Comparison of ENCODE assay signal across 15 cellular contexts in genomic region chr5:85278193-85278592, GRCh38.
DNase-seq lines count a peak whose midpoint lies in the region; ATAC-seq, FAIRE-seq and TF ChIP-seq lines count a peak whose summit lies in the region.
"Had no signal": no experiment of that assay in that cellular context is flagged by ENCODE, and none has a peak within 500 bp of the region (broad histone marks: within the 10 kb centered on the region; RNA-seq: fewer than 3 reads in every experiment).

No MANE protein-coding gene starts in this region.

- H3K9ac ChIP-seq in keratinocyte (ENCODE audit: control insufficient read depth, extremely low read depth, insufficient read depth, low read length), result no peak overlapping the region

- H3K27ac ChIP-seq in keratinocyte (ENCODE audit: control insufficient read depth, insufficient read depth, low read length) (no peak overlapping the region), A673 (ENCODE audit: low read depth, low read length, poor library complexity, severe bottlenecking) (no peak overlapping the region)
- H3K27ac ChIP-seq: WERI-Rb-1 had no signal

- no peaks in the 10 kb centered on the region for H3K36me3 ChIP-seq in keratinocyte (ENCODE audit: control insufficient read depth in 2 of 2, extremely low read depth in 1 of 2, insufficient read depth in 2 of 2, low read length in 2 of 2)
- H3K36me3 ChIP-seq in A673 (ENCODE audit: insufficient read depth, low read length, poor library complexity, severe bottlenecking), result no peaks in the 10 kb centered on the region
- H3K36me3 ChIP-seq: WERI-Rb-1 had no signal

- peak; percentile 9 for FAIRE-seq in keratinocyte (lab: Jason Lieb, UNC)

- peak; percentile 80 for ATAC-seq in GM19397 (IDR thresholded peaks at IDR 0.05; ENCODE audit: unreplicated experiment)
- ATAC-seq in HG02798 (IDR thresholded peaks at IDR 0.05; ENCODE audit: poor library complexity, unreplicated experiment), result peak; percentile 66
- peak; percentile 79 for ATAC-seq in HG03520 (IDR thresholded peaks at IDR 0.05; ENCODE audit: unreplicated experiment)
- ATAC-seq in HG02763 (IDR thresholded peaks at IDR 0.05; ENCODE audit: unreplicated experiment), result no peak

- intact Hi-C loops in A673 (cut with micrococcal nuclease; ENCODE audit: unreplicated experiment), result no loop called here

- H3K79me2 ChIP-seq in keratinocyte (ENCODE audit: control insufficient read depth, insufficient read depth, low read length), result no peaks in the 10 kb centered on the region

- H3K4me1 ChIP-seq in keratinocyte (ENCODE audit: control insufficient read depth, extremely low read depth, insufficient read depth, low read length), result no peaks in the 10 kb centered on the region
- H3K4me1 ChIP-seq in A673 (ENCODE audit: insufficient read depth, low read length, poor library complexity, severe bottlenecking), result no peaks in the 10 kb centered on the region

- no peaks in the 10 kb centered on the region for H4K20me1 ChIP-seq in keratinocyte (ENCODE audit: control insufficient read depth, extremely low read depth, insufficient read depth, low read length)

- H3K4me3 ChIP-seq in keratinocyte (ENCODE audit: control insufficient read depth in 2 of 3, extremely low read depth in 1 of 3, insufficient read depth in 2 of 3, low read depth in 1 of 3, low read length in 3 of 3) (no peak overlapping the region), A673 (ENCODE audit: low read depth, low read length, poor library complexity, severe bottlenecking) (no peak overlapping the region)

- dilution Hi-C loops in keratinocyte (cut with MboI; ENCODE audit: extremely low pct_ligation_motif_present, low sequenced_read_pairs), result no loop called here

- no peak for TF ChIP-seq CTCF in keratinocyte (optimal IDR thresholded peaks at IDR 0.05 in 1 of 3, IDR thresholded peaks at IDR 0.05 in 1 of 3, conservative IDR thresholded peaks at IDR 0.05 in 1 of 3; ENCODE audit: extremely low read depth in 1 of 3, insufficient read depth in 2 of 3, low read length in 3 of 3)
- no peak for TF ChIP-seq CTCF in A673 (conservative IDR thresholded peaks at IDR 0.05; ENCODE audit: low read depth, low read length)

- no TSS peak for BruUV-seq in A673 (replicated peaks; lab: Mats Ljungman, UMichigan)

- CTCF ChIA-PET in A673 (lab: Charles Lee), result no interaction called here

- H3K4me2 ChIP-seq in keratinocyte (ENCODE audit: control insufficient read depth, extremely low read depth, insufficient read depth, low read depth, low read length), result no peak overlapping the region

- no peak overlapping the region for H2AFZ ChIP-seq in keratinocyte (ENCODE audit: control insufficient read depth, low read length)

- no peaks in the 10 kb centered on the region for H3K9me1 ChIP-seq in keratinocyte (ENCODE audit: control insufficient read depth, extremely low read depth, insufficient read depth, low read length)

- POLR2A ChIA-PET in A673 (lab: Charles Lee; ENCODE audit: low non-redundant PET), result no interaction called here

- no peaks in the 10 kb centered on the region for H3K9me3 ChIP-seq in keratinocyte (ENCODE audit: control insufficient read depth, low read depth, low read length)
- no peaks in the 10 kb centered on the region for H3K9me3 ChIP-seq in A673 (ENCODE audit: low read depth, low read length, poor library complexity, severe bottlenecking)

- H3K27me3 ChIP-seq in keratinocyte (ENCODE audit: control insufficient read depth, extremely low read depth, insufficient read depth, low read length) (no peaks in the 10 kb centered on the region), A673 (replicated peaks; ENCODE audit: insufficient read depth, low read depth, low read length, poor library complexity) (no peaks in the 10 kb centered on the region)

- no peak for DNase-seq in keratinocyte (ENCODE audit: low read depth, low spot score)
- no peak for DNase-seq in activated gamma-delta T cell treated with Interleukin-2 at 50 U/mL for 16 hours
- no peak for DNase-seq in GM03348 (ENCODE audit: low spot score)
- no peak for DNase-seq in A673 (ENCODE audit: low spot score)
- DNase-seq: activated T-cell treated with anti-CD3 and anti-CD28 coated beads, Interleukin-2, amount 50 U/mL, for 24 hours; Kasumi-1; mesenchymal stem cell; NCI-H510A; SHP77 treated with DMSO at 0.1 percent for 48 hours; stimulated activated CD4-positive, alpha-beta T cell treated with anti-CD3 and anti-CD28 coated beads, Interleukin-4, amount 100 ng/mL, for 4 hours; WERI-Rb-1 had no signal
